In genomic region chr2:48420512-48421197, GRCh38 we compare ENCODE assay signal across 1 cellular context.
TF ChIP-seq lines count a peak whose summit lies in the region.

No MANE protein-coding gene starts in this region.

TF ChIP-seq in HepG2, 621 proteins besides CTCF, POLR2A, EP300 and RAD21 (continued from another document and continues in another):
- TF ChIP-seq RARA (CRISPR knock-in tag; IDR thresholded peaks at IDR 0.05): peak; percentile 41; the same call in 1 of the 2 replicates
- TF ChIP-seq YEATS2 (CRISPR knock-in tag; IDR thresholded peaks at IDR 0.05; ENCODE audit: borderline replicate concordance): peak; percentile 66; the same call in 1 of the 2 replicates
- 0 out of 2 replicates have a peak, but pooled peaks have one; percentile 60 for TF ChIP-seq ZNF335 (CRISPR knock-in tag; IDR thresholded peaks at IDR 0.05)
- TF ChIP-seq RFXAP (CRISPR knock-in tag; IDR thresholded peaks at IDR 0.05; ENCODE audit: borderline replicate concordance): peak; percentile 65; the same call in 1 of the 2 replicates
- no peak for TF ChIP-seq ZZZ3 (CRISPR knock-in tag; IDR thresholded peaks at IDR 0.05; ENCODE audit: borderline replicate concordance)
- TF ChIP-seq ZNF205 (CRISPR knock-in tag; IDR thresholded peaks at IDR 0.05): peak; percentile 85; the same call in 1 of the 2 replicates
- TF ChIP-seq HNRNPUL1 (IDR thresholded peaks at IDR 0.05; ENCODE audit: low read depth, low read length): no peak
- TF ChIP-seq ZNF615 (CRISPR knock-in tag; IDR thresholded peaks at IDR 0.05; ENCODE audit: borderline replicate concordance): no peak
- 0 out of 2 replicates have a peak, but pooled peaks have one; percentile 63 for TF ChIP-seq ZSCAN31 (CRISPR knock-in tag; IDR thresholded peaks at IDR 0.05; ENCODE audit: low read depth)
- TF ChIP-seq ZMYM2 (CRISPR knock-in tag; IDR thresholded peaks at IDR 0.05): no peak
- TF ChIP-seq CBX1 (IDR thresholded peaks at IDR 0.05; ENCODE audit: low read depth): no peak
- TF ChIP-seq POGZ (CRISPR knock-in tag; IDR thresholded peaks at IDR 0.05): peak; percentile 44; the same call in 1 of the 2 replicates
- TF ChIP-seq CEBPG (CRISPR knock-in tag; IDR thresholded peaks at IDR 0.05): peak; percentile 33
- TF ChIP-seq ATF4 (CRISPR knock-in tag; IDR thresholded peaks at IDR 0.05): peak in 1 of 2 experiments; percentile 52; a peak in 1 of 4 replicates
- TF ChIP-seq ZNF841 (CRISPR knock-in tag; IDR thresholded peaks at IDR 0.05; ENCODE audit: borderline replicate concordance): no peak
- no peak for TF ChIP-seq HMGA1 (CRISPR knock-in tag; conservative IDR thresholded peaks at IDR 0.05)
- TF ChIP-seq ZBTB7B (CRISPR knock-in tag; IDR thresholded peaks at IDR 0.05): peak; percentile 59; the same call in 1 of the 2 replicates
- peak; percentile 76 for TF ChIP-seq PATZ1 (CRISPR knock-in tag; IDR thresholded peaks at IDR 0.05)
- TF ChIP-seq SP5 (CRISPR knock-in tag; IDR thresholded peaks at IDR 0.05; ENCODE audit: borderline replicate concordance, low read depth): peak; percentile 38; the same call in 1 of the 2 replicates
- 0 out of 2 replicates have a peak, but pooled peaks have one; percentile 40 for TF ChIP-seq ZNF451 (CRISPR knock-in tag; IDR thresholded peaks at IDR 0.05)
- no peak for TF ChIP-seq ATM (IDR thresholded peaks at IDR 0.05; ENCODE audit: borderline replicate concordance)
- TF ChIP-seq, protein P1, sequence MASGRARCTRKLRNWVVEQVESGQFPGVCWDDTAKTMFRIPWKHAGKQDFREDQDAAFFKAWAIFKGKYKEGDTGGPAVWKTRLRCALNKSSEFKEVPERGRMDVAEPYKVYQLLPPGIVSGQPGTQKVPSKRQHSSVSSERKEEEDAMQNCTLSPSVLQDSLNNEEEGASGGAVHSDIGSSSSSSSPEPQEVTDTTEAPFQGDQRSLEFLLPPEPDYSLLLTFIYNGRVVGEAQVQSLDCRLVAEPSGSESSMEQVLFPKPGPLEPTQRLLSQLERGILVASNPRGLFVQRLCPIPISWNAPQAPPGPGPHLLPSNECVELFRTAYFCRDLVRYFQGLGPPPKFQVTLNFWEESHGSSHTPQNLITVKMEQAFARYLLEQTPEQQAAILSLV (CRISPR knock-in tag; IDR thresholded peaks at IDR 0.05; ENCODE audit: borderline replicate concordance): no peak; the same call in 1 of the 2 replicates
- no peak for TF ChIP-seq ZNF354B (CRISPR knock-in tag; IDR thresholded peaks at IDR 0.05)
- TF ChIP-seq HOXA3 (CRISPR knock-in tag; IDR thresholded peaks at IDR 0.05): peak; percentile 61; the same call in 1 of the 2 replicates
- TF ChIP-seq MTA1 (CRISPR knock-in tag; IDR thresholded peaks at IDR 0.05; ENCODE audit: borderline replicate concordance): 0 out of 2 replicates have a peak, but pooled peaks have one; percentile 16
- no peak for TF ChIP-seq ZNF34 (CRISPR knock-in tag; IDR thresholded peaks at IDR 0.05; ENCODE audit: borderline replicate concordance)
- TF ChIP-seq ETV6 (CRISPR knock-in tag; conservative IDR thresholded peaks at IDR 0.05): peak; percentile 46; the same call in 1 of the 2 replicates
- no peak for TF ChIP-seq FOXA1 (IDR thresholded peaks at IDR 0.05)
- TF ChIP-seq FOXA1 (CRISPR knock-in tag; IDR thresholded peaks at IDR 0.05): no peak
- TF ChIP-seq ZBTB4 (CRISPR knock-in tag; IDR thresholded peaks at IDR 0.05; ENCODE audit: borderline replicate concordance): no peak
- TF ChIP-seq ZNF614 (CRISPR knock-in tag; IDR thresholded peaks at IDR 0.05; ENCODE audit: borderline replicate concordance): 0 out of 2 replicates have a peak, but pooled peaks have one; percentile 78
- TF ChIP-seq KLF16 (CRISPR knock-in tag; IDR thresholded peaks at IDR 0.05): peak in 1 of 2 experiments; percentile 84; a peak in 2 of 4 replicates
- 0 out of 2 replicates have a peak, but pooled peaks have one; percentile 36 for TF ChIP-seq SIX4 (CRISPR knock-in tag; IDR thresholded peaks at IDR 0.05)
- 0 out of 2 replicates have a peak, but pooled peaks have one; percentile 61 for TF ChIP-seq ZBTB34 (CRISPR knock-in tag; IDR thresholded peaks at IDR 0.05)
- TF ChIP-seq ZMYM4 (CRISPR knock-in tag; IDR thresholded peaks at IDR 0.05): peak; percentile 72
- TF ChIP-seq THAP11 (CRISPR knock-in tag; IDR thresholded peaks at IDR 0.05): peak; percentile 44
- peak; percentile 55 for TF ChIP-seq YY1 (IDR thresholded peaks at IDR 0.05; ENCODE audit: insufficient read depth, insufficient replicate concordance, low read depth, low read length)
- TF ChIP-seq PHB2 (IDR thresholded peaks at IDR 0.05; ENCODE audit: partially characterized antibody): no peak
- peak; percentile 60; the same call in 1 of the 2 replicates for TF ChIP-seq MXD4 (CRISPR knock-in tag; IDR thresholded peaks at IDR 0.05)
- TF ChIP-seq JUNB (CRISPR knock-in tag; IDR thresholded peaks at IDR 0.05; ENCODE audit: borderline replicate concordance): no peak
- TF ChIP-seq, protein P2, sequence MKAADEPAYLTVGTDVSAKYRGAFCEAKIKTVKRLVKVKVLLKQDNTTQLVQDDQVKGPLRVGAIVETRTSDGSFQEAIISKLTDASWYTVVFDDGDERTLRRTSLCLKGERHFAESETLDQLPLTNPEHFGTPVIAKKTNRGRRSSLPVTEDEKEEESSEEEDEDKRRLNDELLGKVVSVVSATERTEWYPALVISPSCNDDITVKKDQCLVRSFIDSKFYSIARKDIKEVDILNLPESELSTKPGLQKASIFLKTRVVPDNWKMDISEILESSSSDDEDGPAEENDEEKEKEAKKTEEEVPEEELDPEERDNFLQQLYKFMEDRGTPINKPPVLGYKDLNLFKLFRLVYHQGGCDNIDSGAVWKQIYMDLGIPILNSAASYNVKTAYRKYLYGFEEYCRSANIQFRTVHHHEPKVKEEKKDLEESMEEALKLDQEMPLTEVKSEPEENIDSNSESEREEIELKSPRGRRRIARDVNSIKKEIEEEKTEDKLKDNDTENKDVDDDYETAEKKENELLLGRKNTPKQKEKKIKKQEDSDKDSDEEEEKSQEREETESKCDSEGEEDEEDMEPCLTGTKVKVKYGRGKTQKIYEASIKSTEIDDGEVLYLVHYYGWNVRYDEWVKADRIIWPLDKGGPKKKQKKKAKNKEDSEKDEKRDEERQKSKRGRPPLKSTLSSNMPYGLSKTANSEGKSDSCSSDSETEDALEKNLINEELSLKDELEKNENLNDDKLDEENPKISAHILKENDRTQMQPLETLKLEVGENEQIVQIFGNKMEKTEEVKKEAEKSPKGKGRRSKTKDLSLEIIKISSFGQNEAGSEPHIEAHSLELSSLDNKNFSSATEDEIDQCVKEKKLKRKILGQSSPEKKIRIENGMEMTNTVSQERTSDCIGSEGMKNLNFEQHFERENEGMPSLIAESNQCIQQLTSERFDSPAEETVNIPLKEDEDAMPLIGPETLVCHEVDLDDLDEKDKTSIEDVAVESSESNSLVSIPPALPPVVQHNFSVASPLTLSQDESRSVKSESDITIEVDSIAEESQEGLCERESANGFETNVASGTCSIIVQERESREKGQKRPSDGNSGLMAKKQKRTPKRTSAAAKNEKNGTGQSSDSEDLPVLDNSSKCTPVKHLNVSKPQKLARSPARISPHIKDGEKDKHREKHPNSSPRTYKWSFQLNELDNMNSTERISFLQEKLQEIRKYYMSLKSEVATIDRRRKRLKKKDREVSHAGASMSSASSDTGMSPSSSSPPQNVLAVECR (CRISPR knock-in tag; IDR thresholded peaks at IDR 0.05; ENCODE audit: borderline replicate concordance): peak; percentile 45; the same call in 1 of the 2 replicates
- TF ChIP-seq ERF (CRISPR knock-in tag; IDR thresholded peaks at IDR 0.05): peak; percentile 90
- peak; percentile 89 for TF ChIP-seq ZNF350 (CRISPR knock-in tag; IDR thresholded peaks at IDR 0.05; ENCODE audit: borderline replicate concordance, low read depth)
- TF ChIP-seq, protein P3, sequence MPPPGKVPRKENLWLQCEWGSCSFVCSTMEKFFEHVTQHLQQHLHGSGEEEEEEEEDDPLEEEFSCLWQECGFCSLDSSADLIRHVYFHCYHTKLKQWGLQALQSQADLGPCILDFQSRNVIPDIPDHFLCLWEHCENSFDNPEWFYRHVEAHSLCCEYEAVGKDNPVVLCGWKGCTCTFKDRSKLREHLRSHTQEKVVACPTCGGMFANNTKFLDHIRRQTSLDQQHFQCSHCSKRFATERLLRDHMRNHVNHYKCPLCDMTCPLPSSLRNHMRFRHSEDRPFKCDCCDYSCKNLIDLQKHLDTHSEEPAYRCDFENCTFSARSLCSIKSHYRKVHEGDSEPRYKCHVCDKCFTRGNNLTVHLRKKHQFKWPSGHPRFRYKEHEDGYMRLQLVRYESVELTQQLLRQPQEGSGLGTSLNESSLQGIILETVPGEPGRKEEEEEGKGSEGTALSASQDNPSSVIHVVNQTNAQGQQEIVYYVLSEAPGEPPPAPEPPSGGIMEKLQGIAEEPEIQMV (CRISPR knock-in tag; IDR thresholded peaks at IDR 0.05; ENCODE audit: low read depth): peak; percentile 48; the same call in 1 of the 2 replicates
- TF ChIP-seq, protein P4, sequence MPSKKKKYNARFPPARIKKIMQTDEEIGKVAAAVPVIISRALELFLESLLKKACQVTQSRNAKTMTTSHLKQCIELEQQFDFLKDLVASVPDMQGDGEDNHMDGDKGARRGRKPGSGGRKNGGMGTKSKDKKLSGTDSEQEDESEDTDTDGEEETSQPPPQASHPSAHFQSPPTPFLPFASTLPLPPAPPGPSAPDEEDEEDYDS (CRISPR knock-in tag; IDR thresholded peaks at IDR 0.05): peak; percentile 67
- TF ChIP-seq HMG20A (CRISPR knock-in tag; IDR thresholded peaks at IDR 0.05; ENCODE audit: borderline replicate concordance): peak; percentile 47; the same call in 1 of the 2 replicates
- TF ChIP-seq PPARG (CRISPR knock-in tag; conservative IDR thresholded peaks at IDR 0.05): peak; percentile 2; the same call in 1 of the 2 replicates
- TF ChIP-seq HDAC2 (CRISPR knock-in tag; IDR thresholded peaks at IDR 0.05): peak; percentile 70
- TF ChIP-seq, protein P5, sequence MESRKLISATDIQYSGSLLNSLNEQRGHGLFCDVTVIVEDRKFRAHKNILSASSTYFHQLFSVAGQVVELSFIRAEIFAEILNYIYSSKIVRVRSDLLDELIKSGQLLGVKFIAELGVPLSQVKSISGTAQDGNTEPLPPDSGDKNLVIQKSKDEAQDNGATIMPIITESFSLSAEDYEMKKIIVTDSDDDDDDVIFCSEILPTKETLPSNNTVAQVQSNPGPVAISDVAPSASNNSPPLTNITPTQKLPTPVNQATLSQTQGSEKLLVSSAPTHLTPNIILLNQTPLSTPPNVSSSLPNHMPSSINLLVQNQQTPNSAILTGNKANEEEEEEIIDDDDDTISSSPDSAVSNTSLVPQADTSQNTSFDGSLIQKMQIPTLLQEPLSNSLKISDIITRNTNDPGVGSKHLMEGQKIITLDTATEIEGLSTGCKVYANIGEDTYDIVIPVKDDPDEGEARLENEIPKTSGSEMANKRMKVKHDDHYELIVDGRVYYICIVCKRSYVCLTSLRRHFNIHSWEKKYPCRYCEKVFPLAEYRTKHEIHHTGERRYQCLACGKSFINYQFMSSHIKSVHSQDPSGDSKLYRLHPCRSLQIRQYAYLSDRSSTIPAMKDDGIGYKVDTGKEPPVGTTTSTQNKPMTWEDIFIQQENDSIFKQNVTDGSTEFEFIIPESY (CRISPR knock-in tag; IDR thresholded peaks at IDR 0.05): 0 out of 2 replicates have a peak, but pooled peaks have one; percentile 52
- TF ChIP-seq HOXA5 (CRISPR knock-in tag; IDR thresholded peaks at IDR 0.05): 0 out of 2 replicates have a peak, but pooled peaks have one; percentile 44
